8 cellular contexts compared by ENCODE assay signal in the genomic region with DNA sequence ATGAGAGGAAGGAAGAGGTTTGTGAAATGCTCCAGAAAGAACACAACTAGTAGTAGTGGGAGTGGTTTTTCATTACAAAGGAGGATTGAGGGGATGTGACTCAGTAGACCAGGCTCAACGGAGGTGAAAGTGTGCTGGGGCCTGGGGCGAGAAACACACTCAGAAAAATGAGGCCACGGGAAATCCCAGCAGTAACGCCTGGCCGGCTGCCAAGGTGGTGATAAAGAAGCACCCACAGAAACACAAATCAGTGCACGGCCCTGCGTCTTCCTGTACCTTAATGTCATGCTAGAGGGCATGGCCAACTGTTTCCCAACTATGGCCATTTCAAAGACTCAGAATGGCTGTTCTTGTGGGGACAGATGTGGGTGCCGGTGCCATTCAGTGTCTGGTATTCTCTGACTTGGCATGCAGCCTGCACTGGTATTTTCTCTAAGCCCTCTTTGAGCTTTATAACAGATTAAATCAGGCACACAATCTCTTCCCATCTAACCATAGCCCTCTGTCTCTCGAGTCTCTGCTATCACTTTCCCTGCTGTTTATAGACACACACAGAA. TPM values are rescaled to one million over a fixed set of nuclear protein-coding genes. Genes with fewer than 3 reads are reported as not detected.
A peak's percentile ranks its signal among the peaks of the same experiment; 100 is the strongest.
DNase-seq lines count a peak whose midpoint lies in the region; ATAC-seq and TF ChIP-seq lines count a peak whose summit lies in the region.

No MANE protein-coding gene starts in this region.

- H4K20me1 ChIP-seq in hepatocyte (ENCODE audit: insufficient read depth, poor library complexity, severe bottlenecking) (no peaks in the 10 kb centered on the region), PC-3 (ENCODE audit: low read length) (no peaks in the 10 kb centered on the region)

- intact Hi-C loops in PC-3 (cut with micrococcal nuclease) (no loop called here), ascending aorta (cut with DNase I) (loop anchor here (5.0 kb wide), 1 partner anchor 403 kb away; the partner anchor contains the start of gene GALNT2), sigmoid colon (cut with DNase I) (loop anchor here (5.0 kb wide), 3 partner anchors 403 to 553 kb away; partner anchors contain the start of gene GALNT2)

- H3K4me2 ChIP-seq in hepatocyte = no peak overlapping the region
- H3K4me2 ChIP-seq in PC-3 (ENCODE audit: low read length) = no peak overlapping the region

- TF ChIP-seq POLR2A in sigmoid colon (IDR thresholded peaks at IDR 0.05) = no peak

- no peak overlapping the region for H3K4me3 ChIP-seq in GM12865 (ENCODE audit: low read depth, low read length)
- no peak overlapping the region for H3K4me3 ChIP-seq in hepatocyte
- no peak overlapping the region for H3K4me3 ChIP-seq in PC-3 (ENCODE audit: low read length)
- no peak overlapping the region for H3K4me3 ChIP-seq in ascending aorta
- H3K4me3 ChIP-seq in sigmoid colon = no peak overlapping the region

- H3K9me3 ChIP-seq in hepatocyte (ENCODE audit: low read depth) (no peaks in the 10 kb centered on the region), PC-3 (ENCODE audit: low read length) (no peaks in the 10 kb centered on the region), ascending aorta (no peaks in the 10 kb centered on the region), sigmoid colon (no peaks in the 10 kb centered on the region)

- 77% methylated on average over 9 of the region's 9 CpGs for WGBS in hepatocyte (ENCODE audit: low lambda C conversion rate, missing lambda C conversion rate)
- 40 to 68% methylated on average over 9 of the region's 9 CpGs for WGBS in sigmoid colon, 2 donors

- POLR2A ChIA-PET in PC-3 (lab: Charles Lee; ENCODE audit: unreplicated experiment) = no interaction called here

- H3K79me2 ChIP-seq in hepatocyte (no peaks in the 10 kb centered on the region), PC-3 (ENCODE audit: low read length) (no peaks in the 10 kb centered on the region)

- H3K4me1 ChIP-seq in hepatocyte (ENCODE audit: insufficient read depth) = no peaks in the 10 kb centered on the region
- no peaks in the 10 kb centered on the region for H3K4me1 ChIP-seq in PC-3 (ENCODE audit: insufficient read depth, low read length)
- H3K4me1 ChIP-seq in ascending aorta = no peaks in the 10 kb centered on the region
- H3K4me1 ChIP-seq in sigmoid colon = peaks cover 0 to 7% (median 0%) of the 10 kb centered on the region in 4 donors

- H3K9ac ChIP-seq in PC-3 (ENCODE audit: low read length) = no peak overlapping the region

- H3K27ac ChIP-seq in hepatocyte (no peak overlapping the region), PC-3 (ENCODE audit: low read length) (no peak overlapping the region), ascending aorta (no peak overlapping the region), sigmoid colon (no peak overlapping the region)

- H2AFZ ChIP-seq in hepatocyte (no peak overlapping the region), PC-3 (ENCODE audit: low read length) (no peak overlapping the region)

- H3K36me3 ChIP-seq in hepatocyte (replicated peaks; ENCODE audit: insufficient read depth, low read depth) (no peaks in the 10 kb centered on the region), PC-3 (ENCODE audit: low read depth, low read length) (peaks cover 33% of the 10 kb centered on the region), ascending aorta (peaks cover 0 to 9% of the 10 kb centered on the region in 2 donors), sigmoid colon (peaks cover 0 to 6% (median under 1%) of the 10 kb centered on the region in 4 donors)

- DNase-seq in GM12865 (ENCODE audit: low read depth) (peak; percentile 88), HT1080 (ENCODE audit: low read depth) (peak; percentile 69), hepatocyte (ENCODE audit: low spot score) (peak; percentile 25), PC-3 (no peak), ascending aorta (ENCODE audit: low spot score in 2 of 2) (no peak), sigmoid colon (no peak)
- DNase-seq in activated CD8-positive, alpha-beta memory T cell treated with anti-CD3 and anti-CD28 coated beads, Interleukin-2, amount 50 U/mL, for 48 hours = peak; percentile 96
- DNase-seq in stimulated activated CD8-positive, alpha-beta memory T cell treated with anti-CD3 and anti-CD28 coated beads, Interleukin-7, amount 100 ng/mL, for 48 hours (ENCODE audit: extremely low read depth in 1 of 2, low read depth in 1 of 2) = peak; percentile 62 to 87

- no peaks in the 10 kb centered on the region for H3K27me3 ChIP-seq in hepatocyte
- H3K27me3 ChIP-seq in PC-3 (ENCODE audit: low read length) = no peaks in the 10 kb centered on the region
- no peaks in the 10 kb centered on the region for H3K27me3 ChIP-seq in ascending aorta
- no peaks in the 10 kb centered on the region for H3K27me3 ChIP-seq in sigmoid colon

- H3F3A ChIP-seq in PC-3 (ENCODE audit: low read length, unreplicated experiment) = no peaks in the 10 kb centered on the region

- CTCF ChIA-PET in PC-3 (lab: Charles Lee) = no interaction called here

- TF ChIP-seq CTCF in GM12865 (IDR thresholded peaks at IDR 0.05; ENCODE audit: insufficient read depth, low read depth, low read length, missing control alignments) (no peak), hepatocyte (IDR thresholded peaks at IDR 0.05; ENCODE audit: poor library complexity) (no peak), PC-3 (conservative IDR thresholded peaks at IDR 0.05; ENCODE audit: low read depth, low read length) (no peak), ascending aorta (IDR thresholded peaks at IDR 0.05) (no peak), sigmoid colon (IDR thresholded peaks at IDR 0.05) (no peak)

- BruUV-seq in PC-3 (replicated peaks; lab: Mats Ljungman, UMichigan) = no TSS peak

- no peak for ATAC-seq in PC-3

- TF ChIP-seq EP300 in sigmoid colon (IDR thresholded peaks at IDR 0.05) = no peak

- H3K9me2 ChIP-seq in hepatocyte (replicated peaks; ENCODE audit: insufficient read depth) = no peaks in the 10 kb centered on the region
- no peaks in the 10 kb centered on the region for H3K9me2 ChIP-seq in PC-3 (replicated peaks; ENCODE audit: low read length)

RNA-seq across cellular contexts. Expression of gene URB2, which starts 38.2 kb away (rescaled TPM):
- total RNA-seq in HT1080 (2014; rRNA removed; shearing (Covaris generic)) = 27.8 and 31.8 TPM in 2 replicates
- 12.6 and 12.7 TPM in 2 replicates for polyA plus RNA-seq in HT1080 (2015; cell fraction: cytosol; rRNA removed)
- 24.5 and 25.6 TPM in 2 replicates for polyA plus RNA-seq in HT1080 (2015; cell fraction: nucleus; rRNA removed)
- total RNA-seq in hepatocyte (7.2 and 12.4 TPM in 2 replicates), PC-3 (2014; rRNA removed) (24.0 and 26.2 TPM in 2 replicates), ascending aorta (1.8 TPM), sigmoid colon (10 to 100 TPM in 1 of 4 donors, 1 to 10 TPM in 3; 4.3 to 11.7 (median 7.4) TPM)
- polyA plus RNA-seq in hepatocyte (3.0 and 4.6 TPM in 2 replicates), sigmoid colon (1 to 10 TPM in 1 of 3 donors, under 1 TPM in 2; 0.60 to 5.2 (median 0.92) TPM)

RNA-seq across cellular contexts. Expression of gene TAF5L, which starts 38.3 kb away (rescaled TPM):
- total RNA-seq in HT1080 (2014; rRNA removed; shearing (Covaris generic)) = 32.9 and 40.5 TPM in 2 replicates
- 24.0 and 25.8 TPM in 2 replicates for polyA plus RNA-seq in HT1080 (2015; cell fraction: cytosol; rRNA removed)
- polyA plus RNA-seq in HT1080 (2015; cell fraction: nucleus; rRNA removed) = 18.1 and 18.4 TPM in 2 replicates
- total RNA-seq in hepatocyte (13.0 and 14.4 TPM in 2 replicates), PC-3 (2014; rRNA removed) (24.2 and 28.3 TPM in 2 replicates), ascending aorta (21.7 TPM), sigmoid colon (10 to 100 TPM; 11.1 to 18.0 (median 15.0) TPM)
- polyA plus RNA-seq in hepatocyte (5.4 and 6.8 TPM in 2 replicates), sigmoid colon (10 to 100 TPM; 10.6 to 13.7 (median 12.0) TPM)

Comparison
In these comparisons a context has a peak if more than half of its experiments do, and no peak if none do; other contexts are left out.
1. DNase-seq: peak in GM12865 (single experiment), HT1080 (single experiment), activated CD8-positive, alpha-beta memory T cell treated with anti-CD3 and anti-CD28 coated beads, Interleukin-2, amount 50 U/mL, for 48 hours (single experiment), hepatocyte (single experiment) and stimulated activated CD8-positive, alpha-beta memory T cell treated with anti-CD3 and anti-CD28 coated beads, Interleukin-7, amount 100 ng/mL, for 48 hours (2 of 2); none in PC-3 (single experiment), ascending aorta (0 of 2) and sigmoid colon (single experiment).